Comparison of ENCODE assay signal across 8 cellular contexts in genomic region chr1:156096640-156097391, GRCh38. TPM values are rescaled to one million over a fixed set of nuclear protein-coding genes. Genes with fewer than 3 reads are reported as not detected.
DNase-seq lines count a peak whose midpoint lies in the region; ATAC-seq and TF ChIP-seq lines count a peak whose summit lies in the region.

No MANE protein-coding gene starts in this region.

- intact Hi-C loops in left cardiac atrium (cut with DNase I): loop anchor here (1.0 to 2.0 kb wide), 2 partner anchors 32 to 33 kb away; no protein-coding TSS in a partner anchor

- peak; percentile 51 for DNase-seq in NCI-H1105 (lab: John Stamatoyannopoulos, UW)
- peak; percentile 70 to 94 (median 85) for DNase-seq in T-helper 2 cell
- DNase-seq in amniotic epithelial cell (ENCODE audit: low read depth): peak; percentile 67
- peak; percentile 93 for DNase-seq in left cardiac atrium
- peak; percentile 82 for DNase-seq in retina
- no peak for DNase-seq in OCI-M2 (lab: John Stamatoyannopoulos, UW; ENCODE audit: unreplicated experiment)

- TF ChIP-seq CTCF in GM12873 (IDR thresholded peaks at IDR 0.05; ENCODE audit: insufficient read depth, low read depth, low read length, missing control alignments): peak; percentile 100

- ATAC-seq in HG02642 (IDR thresholded peaks at IDR 0.05; ENCODE audit: poor library complexity, unreplicated experiment) (peak; percentile 68), left cardiac atrium (peak; percentile 95)

RNA-seq across cellular contexts. Expression of gene MEX3A, which starts 14.6 kb away (rescaled TPM):
- under 1 TPM; 0.15 to 0.42 TPM for total RNA-seq in left cardiac atrium

RNA-seq across cellular contexts. Expression of gene LMNA, which starts 17.7 kb away (rescaled TPM):
- total RNA-seq in left cardiac atrium: 100 to 1,000 TPM; 264 to 384 TPM

RNA-seq across cellular contexts. Expression of gene RAB25, which starts 35.9 kb away (rescaled TPM):
- total RNA-seq in left cardiac atrium: not detected

RNA-seq across cellular contexts. Expression of gene LAMTOR2, which starts 42.2 kb away (rescaled TPM):
- 10 to 100 TPM; 48.9 to 54.4 TPM for total RNA-seq in left cardiac atrium

RNA-seq across cellular contexts. Expression of gene UBQLN4, which starts 43.2 kb away (rescaled TPM):
- 10 to 100 TPM; 23.6 to 27.2 TPM for total RNA-seq in left cardiac atrium
